Comparison of ENCODE assay signal across 1 cellular context in genomic region chr22:37032535-37033460, GRCh38.
TF ChIP-seq lines count a peak whose summit lies in the region.

No MANE protein-coding gene starts in this region.

TF ChIP-seq in HepG2, 621 proteins besides CTCF, POLR2A, EP300 and RAD21 (continued from another document and continues in another):
- no peak for TF ChIP-seq ZNF362 (CRISPR knock-in tag; IDR thresholded peaks at IDR 0.05; ENCODE audit: borderline replicate concordance)
- no peak for TF ChIP-seq ZNF160 (CRISPR knock-in tag; IDR thresholded peaks at IDR 0.05)
- peak; percentile 72; the same call in 1 of the 2 replicates for TF ChIP-seq TBX3 (IDR thresholded peaks at IDR 0.05; ENCODE audit: borderline replicate concordance)
- TF ChIP-seq ZNF543 (CRISPR knock-in tag; IDR thresholded peaks at IDR 0.05): no peak
- TF ChIP-seq ZNF274 (CRISPR knock-in tag; IDR thresholded peaks at IDR 0.05): no peak
- TF ChIP-seq ZFP90 (CRISPR knock-in tag; IDR thresholded peaks at IDR 0.05; ENCODE audit: borderline replicate concordance): no peak; the same call in 1 of the 2 replicates
- peak; percentile 87 for TF ChIP-seq AHR (CRISPR knock-in tag; IDR thresholded peaks at IDR 0.05)
- TF ChIP-seq ZNF75D (CRISPR knock-in tag; IDR thresholded peaks at IDR 0.05; ENCODE audit: borderline replicate concordance): no peak
- peak; percentile 71 for TF ChIP-seq KDM2A (CRISPR knock-in tag; IDR thresholded peaks at IDR 0.05; ENCODE audit: borderline replicate concordance, low read depth)
- peak; percentile 73 for TF ChIP-seq KLF6 (CRISPR knock-in tag; IDR thresholded peaks at IDR 0.05)
- TF ChIP-seq SRY (CRISPR knock-in tag; IDR thresholded peaks at IDR 0.05): peak; percentile 87; the same call in 1 of the 2 replicates
- TF ChIP-seq ZNF17 (CRISPR knock-in tag; IDR thresholded peaks at IDR 0.05): no peak
- TF ChIP-seq ZNF101 (CRISPR knock-in tag; IDR thresholded peaks at IDR 0.05; ENCODE audit: borderline replicate concordance, low read depth): no peak
- TF ChIP-seq ATF3 (CRISPR knock-in tag; IDR thresholded peaks at IDR 0.05): peak; percentile 98
- TF ChIP-seq ZNF235 (CRISPR knock-in tag; IDR thresholded peaks at IDR 0.05; ENCODE audit: borderline replicate concordance): peak; percentile 29; the same call in 1 of the 2 replicates
- peak; percentile 28; the same call in 1 of the 2 replicates for TF ChIP-seq SMC3 (IDR thresholded peaks at IDR 0.05; ENCODE audit: low read length)
- peak; percentile 76 for TF ChIP-seq ZNF501 (CRISPR knock-in tag; IDR thresholded peaks at IDR 0.05)
- peak; percentile 91 for TF ChIP-seq GZF1 (CRISPR knock-in tag; IDR thresholded peaks at IDR 0.05)
- TF ChIP-seq BCLAF1 (IDR thresholded peaks at IDR 0.05): no peak
- no peak for TF ChIP-seq DNMT1 (CRISPR knock-in tag; IDR thresholded peaks at IDR 0.05)
- peak; percentile 69; the same call in 1 of the 2 replicates for TF ChIP-seq SIX4 (CRISPR knock-in tag; IDR thresholded peaks at IDR 0.05)
- TF ChIP-seq MIER2 (CRISPR knock-in tag; IDR thresholded peaks at IDR 0.05): peak; percentile 89
- TF ChIP-seq ZNF709 (CRISPR knock-in tag; IDR thresholded peaks at IDR 0.05): peak; percentile 87; the same call in 1 of the 2 replicates
- no peak; the same call in 1 of the 2 replicates for TF ChIP-seq KMT2B (CRISPR knock-in tag; IDR thresholded peaks at IDR 0.05)
- TF ChIP-seq HNRNPUL1 (IDR thresholded peaks at IDR 0.05; ENCODE audit: low read depth, low read length): no peak
- no peak for TF ChIP-seq ZNF775 (CRISPR knock-in tag; IDR thresholded peaks at IDR 0.05; ENCODE audit: borderline replicate concordance)
- peak; percentile 73; the same call in 1 of the 2 replicates for TF ChIP-seq ZC3H4 (CRISPR knock-in tag; IDR thresholded peaks at IDR 0.05; ENCODE audit: borderline replicate concordance)
- peak; percentile 95 for TF ChIP-seq PRDM10 (CRISPR knock-in tag; IDR thresholded peaks at IDR 0.05; ENCODE audit: low read depth)
- peak; percentile 98 for TF ChIP-seq ATF2 (CRISPR knock-in tag; IDR thresholded peaks at IDR 0.05)
- TF ChIP-seq ZNF678 (CRISPR knock-in tag; IDR thresholded peaks at IDR 0.05): no peak
- TF ChIP-seq ZNF432 (CRISPR knock-in tag; IDR thresholded peaks at IDR 0.05; ENCODE audit: borderline replicate concordance): no peak
- TF ChIP-seq HNF4A (CRISPR knock-in tag; IDR thresholded peaks at IDR 0.05): peak; percentile 92
- TF ChIP-seq SP5 (CRISPR knock-in tag; IDR thresholded peaks at IDR 0.05; ENCODE audit: borderline replicate concordance, low read depth): peak; percentile 96
- no peak for TF ChIP-seq ZBTB8A (CRISPR knock-in tag; IDR thresholded peaks at IDR 0.05; ENCODE audit: borderline replicate concordance, low read depth)
- TF ChIP-seq ZFP91 (CRISPR knock-in tag; IDR thresholded peaks at IDR 0.05; ENCODE audit: borderline replicate concordance): peak; percentile 69
- peak; percentile 20; the same call in 1 of the 2 replicates for TF ChIP-seq GABPA (IDR thresholded peaks at IDR 0.05; ENCODE audit: low read depth, low read length)
- peak; percentile 85 for TF ChIP-seq GABPA (CRISPR knock-in tag; IDR thresholded peaks at IDR 0.05; ENCODE audit: low read depth)
- no peak; the same call in 1 of the 2 replicates for TF ChIP-seq KLF15 (CRISPR knock-in tag; IDR thresholded peaks at IDR 0.05; ENCODE audit: borderline replicate concordance)
- TF ChIP-seq YEATS4 (CRISPR knock-in tag; IDR thresholded peaks at IDR 0.05; ENCODE audit: borderline replicate concordance): peak; percentile 61
- TF ChIP-seq POLR2AphosphoS2 (IDR thresholded peaks at IDR 0.05; ENCODE audit: low read depth, low read length): no peak
- TF ChIP-seq ARID2 (CRISPR knock-in tag; IDR thresholded peaks at IDR 0.05; ENCODE audit: borderline replicate concordance): peak; percentile 65
- TF ChIP-seq DR1 (CRISPR knock-in tag; IDR thresholded peaks at IDR 0.05): no peak
- peak; percentile 65 for TF ChIP-seq RBAK (CRISPR knock-in tag; IDR thresholded peaks at IDR 0.05)
- peak; percentile 72 for TF ChIP-seq FOXA1 (IDR thresholded peaks at IDR 0.05)
- TF ChIP-seq FOXA1 (CRISPR knock-in tag; IDR thresholded peaks at IDR 0.05): peak; percentile 98
- TF ChIP-seq SIN3A (IDR thresholded peaks at IDR 0.05; ENCODE audit: borderline replicate concordance, low read depth, low read length): no peak; the same call in 1 of the 2 replicates
- no peak for TF ChIP-seq ZNF224 (CRISPR knock-in tag; IDR thresholded peaks at IDR 0.05)
- peak; percentile 90 for TF ChIP-seq KLF11 (CRISPR knock-in tag; IDR thresholded peaks at IDR 0.05)
- TF ChIP-seq ARNT2 (CRISPR knock-in tag; IDR thresholded peaks at IDR 0.05; ENCODE audit: low read depth): 0 out of 2 replicates have a peak, but pooled peaks have one; percentile 28
- TF ChIP-seq XRCC5 (optimal IDR thresholded peaks at IDR 0.05; ENCODE audit: low read length): no peak
- no peak for TF ChIP-seq ZNF782 (CRISPR knock-in tag; IDR thresholded peaks at IDR 0.05; ENCODE audit: borderline replicate concordance)
- peak; percentile 62; the same call in 1 of the 2 replicates for TF ChIP-seq GMEB1 (CRISPR knock-in tag; IDR thresholded peaks at IDR 0.05; ENCODE audit: borderline replicate concordance)
- peak; percentile 49 for TF ChIP-seq ZNF333 (CRISPR knock-in tag; IDR thresholded peaks at IDR 0.05; ENCODE audit: borderline replicate concordance)
- peak; percentile 77 for TF ChIP-seq ZBTB38 (CRISPR knock-in tag; IDR thresholded peaks at IDR 0.05)
- 0 out of 2 replicates have a peak, but pooled peaks have one; percentile 34 for TF ChIP-seq ZNF567 (CRISPR knock-in tag; IDR thresholded peaks at IDR 0.05; ENCODE audit: borderline replicate concordance)
- TF ChIP-seq MAZ (IDR thresholded peaks at IDR 0.05; ENCODE audit: borderline replicate concordance, low read depth, low read length): peak; percentile 87; the same call in 1 of the 2 replicates
- TF ChIP-seq MAZ (CRISPR knock-in tag; IDR thresholded peaks at IDR 0.05; ENCODE audit: low read depth): peak; percentile 70; the same call in 1 of the 2 replicates
- no peak for TF ChIP-seq SUZ12 (IDR thresholded peaks at IDR 0.05; ENCODE audit: low read depth, low read length)
- no peak for TF ChIP-seq SMARCE1 (IDR thresholded peaks at IDR 0.05; ENCODE audit: borderline replicate concordance)
- no peak for TF ChIP-seq ATF5 (CRISPR knock-in tag; IDR thresholded peaks at IDR 0.05; ENCODE audit: low read depth)
- peak; percentile 94; the same call in 1 of the 2 replicates for TF ChIP-seq ZNF788 (CRISPR knock-in tag; IDR thresholded peaks at IDR 0.05; ENCODE audit: borderline replicate concordance)
- peak; percentile 99 for TF ChIP-seq MIER3 (CRISPR knock-in tag; IDR thresholded peaks at IDR 0.05; ENCODE audit: borderline replicate concordance)
- TF ChIP-seq FOXM1 (CRISPR knock-in tag; IDR thresholded peaks at IDR 0.05): no peak
- peak; percentile 92 for TF ChIP-seq FOXC1 (CRISPR knock-in tag; IDR thresholded peaks at IDR 0.05; ENCODE audit: borderline replicate concordance)
- peak; percentile 99 for TF ChIP-seq PHF21A (CRISPR knock-in tag; IDR thresholded peaks at IDR 0.05)
- no peak for TF ChIP-seq JDP2 (CRISPR knock-in tag; IDR thresholded peaks at IDR 0.05; ENCODE audit: borderline replicate concordance)
